Comparison of ENCODE assay signal across 7 cellular contexts in genomic region chr10:93894516-93895378, GRCh38. TPM values are rescaled to one million over a fixed set of nuclear protein-coding genes. Genes with fewer than 3 reads are reported as not detected.
DNase-seq lines count a peak whose midpoint lies in the region; ATAC-seq, FAIRE-seq and TF ChIP-seq lines count a peak whose summit lies in the region.

No MANE protein-coding gene starts in this region.

- BruUV-seq in mammary epithelial cell (replicated peaks; lab: Mats Ljungman, UMichigan) = TSS peak; percentile 20

- peak overlapping the region; percentile 99 for H2AFZ ChIP-seq in mammary epithelial cell (ENCODE audit: low read depth, low read length)

- H3K9ac ChIP-seq in mammary epithelial cell (ENCODE audit: insufficient read depth, low read length) = peak overlapping the region; percentile 25

- peaks cover 7% of the 10 kb centered on the region for H3K79me2 ChIP-seq in mammary epithelial cell (ENCODE audit: insufficient read depth, low read length)

- peaks cover 3% of the 10 kb centered on the region for H3K27me3 Mint-ChIP-seq in memory B cell

- intact Hi-C loops in mammary epithelial cell (cut with micrococcal nuclease) = no loop called here

- H3K4me1 ChIP-seq in mammary epithelial cell (ENCODE audit: insufficient read depth, low read length) = peaks cover 8% of the 10 kb centered on the region

- in situ Hi-C loops in mammary epithelial cell (cut with MboI; ENCODE audit: low sequenced_read_pairs in 2 of 2) = no loop called here

- FAIRE-seq in GM19239 (lab: Jason Lieb, UNC) = peak; percentile 60

- peaks cover 4% of the 10 kb centered on the region for H3K36me3 Mint-ChIP-seq in memory B cell

- no peak overlapping the region for H3K27ac ChIP-seq in mammary epithelial cell (ENCODE audit: insufficient read depth, low read depth, low read length)

- H3K4me3 ChIP-seq in LNCaP clone FGC (ENCODE audit: low read depth, low read length) (peak overlapping the region; percentile 61), mammary epithelial cell (replicated peaks in 1 of 3; ENCODE audit: insufficient read depth in 1 of 3, low read depth in 2 of 3, low read length in 3 of 3) (peak overlapping the region; percentile 73 to 81 (median 73))

- no peaks in the 10 kb centered on the region for H4K20me1 ChIP-seq in mammary epithelial cell (ENCODE audit: insufficient read depth, low read length)

- WGBS in mammary epithelial cell (ENCODE audit: low coverage, missing lambda C conversion rate) = 20% methylated on average over 14 of the region's 22 CpGs

- CTCF ChIA-PET in mammary epithelial cell (lab: Charles Lee; ENCODE audit: low non-redundant PET) = no interaction called here

- TF ChIP-seq CTCF in LNCaP clone FGC (IDR thresholded peaks at IDR 0.05; ENCODE audit: control insufficient read depth, extremely low read depth, insufficient read depth) (no peak), mammary epithelial cell (conservative IDR thresholded peaks at IDR 0.05 in 1 of 2, IDR thresholded peaks at IDR 0.05 in 1 of 2; ENCODE audit: extremely low read depth in 1 of 2, insufficient read depth in 1 of 2, low read depth in 1 of 2, low read length in 2 of 2) (no peak)

- no peaks in the 10 kb centered on the region for H3K9me3 Mint-ChIP-seq in memory B cell

- peak overlapping the region; percentile 99 for H3K4me2 ChIP-seq in mammary epithelial cell (ENCODE audit: insufficient read depth, low read depth, low read length)

- ATAC-seq in memory B cell (ENCODE audit: low read depth) (no peak), GM21390 (IDR thresholded peaks at IDR 0.05; ENCODE audit: unreplicated experiment) (no peak)

- peak overlapping the region; percentile 69 for H3K4me3 Mint-ChIP-seq in memory B cell

- DNase-seq in GM19239 (ENCODE audit: insufficient read length, low spot score) (no peak), LNCaP clone FGC (ENCODE audit: low read depth) (no peak), mammary epithelial cell (no peak), memory B cell (ENCODE audit: low spot score in 2 of 2) (no peak), MV-4-11 (lab: John Stamatoyannopoulos, UW) (no peak), T-helper 9 cell (no peak)

- H3K36me3 ChIP-seq in mammary epithelial cell (ENCODE audit: insufficient read depth, low read length) = no peaks in the 10 kb centered on the region

- H3K27ac Mint-ChIP-seq in memory B cell = no peak overlapping the region

- peaks cover 14% of the 10 kb centered on the region for H3K4me1 Mint-ChIP-seq in memory B cell

- dilution Hi-C loops in mammary epithelial cell (cut with HindIII; ENCODE audit: low sequenced_read_pairs) = no loop called here

- no peaks in the 10 kb centered on the region for H3K9me3 ChIP-seq in mammary epithelial cell (replicated peaks; ENCODE audit: insufficient read depth, low read length)

- no peaks in the 10 kb centered on the region for H3K27me3 ChIP-seq in mammary epithelial cell (ENCODE audit: insufficient read depth, low read length)

RNA-seq across cellular contexts. Expression of gene SLC35G1, which starts 1.0 kb away (rescaled TPM):
- total RNA-seq in mammary epithelial cell = 1 to 10 TPM; 4.7 to 5.3 TPM
- 3.9 TPM for polyA plus RNA-seq in mammary epithelial cell
- 4.2 TPM for polyA minus RNA-seq in mammary epithelial cell
